In the genomic region with DNA sequence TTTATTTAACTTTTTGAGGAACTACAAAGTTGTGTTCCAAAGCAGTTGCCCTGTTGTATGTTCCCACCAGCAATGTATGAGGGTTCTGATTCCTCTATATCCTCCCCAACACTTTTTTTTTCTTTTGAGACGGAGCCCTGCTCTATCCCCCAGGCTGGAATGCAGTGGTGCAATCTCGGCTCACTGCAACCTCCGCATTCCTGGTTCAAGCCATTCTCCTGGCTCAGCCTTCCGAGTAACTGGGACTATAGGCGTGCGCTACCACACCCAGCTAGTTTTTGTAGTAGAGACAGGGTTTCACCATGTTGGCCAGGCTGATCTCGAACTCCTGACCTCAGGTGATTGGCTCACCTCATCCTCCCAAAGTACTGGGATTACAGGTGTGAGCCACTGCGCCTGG, we compare ENCODE assay signal across 23 cellular contexts.
"Had no signal": no experiment of that assay in that cellular context is flagged by ENCODE, and none has a peak within 500 bp of the region (broad histone marks: within the 10 kb centered on the region; RNA-seq: fewer than 3 reads in every experiment).

No MANE protein-coding gene starts in this region.

- H3K27ac ChIP-seq: SK-N-MC, VCaP had no signal

- DNase-seq: activated CD4-positive, alpha-beta memory T cell treated with anti-CD3 and anti-CD28 coated beads, Interleukin-2, amount 10 ng/mL, durations not matched to agents 7 days and 5 days; activated CD4-positive, alpha-beta T cell treated with anti-CD3 and anti-CD28 coated beads, Interleukin-2, amount 50 U/mL, for 1 hour; activated CD4-positive, CD25-positive, alpha-beta regulatory T cell; activated gamma-delta T cell treated with Interleukin-2 at 50 U/mL for 16 hours; activated naive CD4-positive, alpha-beta T cell treated with anti-CD3 and anti-CD28 coated beads, Interleukin-2, amount 10 ng/mL, durations not matched to agents 7 days and 5 days; activated naive CD8-positive, alpha-beta T cell treated with anti-CD3 and anti-CD28 coated beads for 36 hours; activated T-cell treated with anti-CD3 and anti-CD28 coated beads for 4 hours; activated T-cell treated with anti-CD3 and anti-CD28 coated beads, Interleukin-2, amount 50 U/mL, for 48 hours; anterior cingulate cortex; cerebellar nuclear complex; NCI-H1048; NCI-H1930; NCI-H2171; NCI-H2227 treated with DMSO at 0.1 percent for 48 hours; NCI-H526; NCI-H774; RPMI8226; T-helper 1 cell had no signal

- ATAC-seq: activated T-helper 17 cell treated with anti-CD3 and anti-CD28 coated beads, Interleukin-2, amount 50 U/mL, for 72 hours; Panc1; Right ventricle myocardium inferior had no signal

- H3K4me3 ChIP-seq: SK-N-MC had no signal
